ENCODE assay signal across 25 cellular contexts in the genomic region with DNA sequence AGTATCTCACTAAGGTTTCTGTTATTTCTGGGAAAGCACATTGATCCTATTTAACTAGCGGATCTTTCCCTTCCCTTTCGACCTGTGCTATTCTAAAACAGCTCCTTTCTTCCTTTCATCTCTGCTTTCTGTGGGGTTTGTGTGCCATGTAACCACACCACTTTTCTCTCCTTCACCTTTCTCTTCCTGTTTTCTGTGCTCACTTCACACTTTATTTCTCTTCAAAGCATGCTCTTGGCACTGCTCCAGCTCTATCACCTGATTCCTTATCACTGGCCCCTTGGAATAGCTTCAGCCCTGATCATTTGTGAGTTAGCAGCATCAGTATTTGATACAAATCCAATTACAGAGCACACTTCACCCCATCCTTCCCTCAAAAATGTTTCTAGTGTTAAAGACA. TPM values are rescaled to one million over a fixed set of nuclear protein-coding genes. Genes with fewer than 3 reads are reported as not detected.
DNase-seq lines count a peak whose midpoint lies in the region; ATAC-seq and TF ChIP-seq lines count a peak whose summit lies in the region.
"Had no signal": no experiment of that assay in that cellular context is flagged by ENCODE, and none has a peak within 500 bp of the region (broad histone marks: within the 10 kb centered on the region; RNA-seq: fewer than 3 reads in every experiment).

No MANE protein-coding gene starts in this region.

- H3K4me1 Mint-ChIP-seq in endodermal cell (peaks cover 33% of the 10 kb centered on the region), type B pancreatic cell (ENCODE audit: unreplicated experiment) (peaks cover 40% of the 10 kb centered on the region)

- CTCF ChIA-PET in GM10248 (lab: Yijun Ruan, JAX): interaction anchor here (1.3 to 2.0 kb wide), 3 partner anchors 25 to 49 kb away, joined by 3 to 7 read pairs (median 5); no protein-coding TSS in a partner anchor

- H3K36me3 Mint-ChIP-seq in endodermal cell (ENCODE audit: low read depth) (no peaks in the 10 kb centered on the region), type B pancreatic cell (no peaks in the 10 kb centered on the region)
- H3K36me3 Mint-ChIP-seq: CD4-positive, CD25-positive, alpha-beta regulatory T cell; stimulated activated memory B cell treated with anti-CD40 and anti-IgM and Interleukin-4, amounts not matched to agents 10 μg/mL and 1 μg/mL and 100 μg/mL, for 72 hours had no signal

- POLR2A ChIA-PET in GM10248 (lab: Yijun Ruan, JAX): no interaction called here

- H3K36me3 ChIP-seq in cardiac muscle cell (no peaks in the 10 kb centered on the region), endodermal cell (ENCODE audit: control insufficient read depth, insufficient read depth, low read length) (no peaks in the 10 kb centered on the region)
- H3K36me3 ChIP-seq: ascending aorta, esophagus squamous epithelium, gastrocnemius medialis, neutrophil, prostate gland, thoracic aorta, WERI-Rb-1 had no signal

- peaks cover 13% of the 10 kb centered on the region for H3K4me1 ChIP-seq in cardiac muscle cell (ENCODE audit: low read depth)
- H3K4me1 ChIP-seq in endodermal cell (ENCODE audit: control insufficient read depth, insufficient read depth, low read length): peaks cover 14% of the 10 kb centered on the region
- H3K4me1 ChIP-seq: gastrocnemius medialis, prostate gland had no signal

- peaks cover 22% of the 10 kb centered on the region for H3K27me3 Mint-ChIP-seq in endodermal cell (ENCODE audit: insufficient read depth)
- H3K27me3 Mint-ChIP-seq in type B pancreatic cell: peaks cover 8% of the 10 kb centered on the region

- no peak for TF ChIP-seq CTCF in cardiac muscle cell (IDR thresholded peaks at IDR 0.05; ENCODE audit: low read depth, low read length)
- no peak for TF ChIP-seq CTCF in endodermal cell (conservative IDR thresholded peaks at IDR 0.05)
- TF ChIP-seq CTCF in type B pancreatic cell (conservative IDR thresholded peaks at IDR 0.05): no peak
- TF ChIP-seq CTCF in GM10248 (IDR thresholded peaks at IDR 0.05; ENCODE audit: control extremely low read depth, extremely low read depth, low read depth, missing control alignments): no peak

- DNase-seq in cardiac muscle cell (ENCODE audit: low read depth in 1 of 2, low spot score in 1 of 2): no peak
- DNase-seq in cardiac septum (ENCODE audit: low spot score): no peak
- DNase-seq in NCI-H69 (lab: John Stamatoyannopoulos, UW): peak; percentile 28
- DNase-seq in endodermal cell: no peak
- no peak for DNase-seq in type B pancreatic cell (ENCODE audit: extremely low spot score, unreplicated experiment)
- no peak for DNase-seq in GM10248 (ENCODE audit: extremely low spot score)
- DNase-seq: CD4-positive, CD25-positive, alpha-beta regulatory T cell; effector CD4-positive, alpha-beta T cell; esophagus squamous epithelium; gastrocnemius medialis; GF-D8; mucosa of descending colon; MV-4-11; NCI-H187 treated with DMSO at 0.1 percent for 48 hours; NCI-H446; WERI-Rb-1 had no signal

- ATAC-seq in GM19023 (IDR thresholded peaks at IDR 0.05; ENCODE audit: unreplicated experiment): no peak
- ATAC-seq: gastrocnemius medialis; mucosa of descending colon; stimulated activated memory B cell treated with anti-CD40 and anti-IgM and Interleukin-4, amounts not matched to agents 10 μg/mL and 1 μg/mL and 100 μg/mL, for 72 hours had no signal

- 86 to 100% methylated on average over 2 of the region's 2 CpGs for WGBS in endodermal cell (ENCODE audit: insufficient coverage in 1 of 2, insufficient read length in 1 of 2), 2 experiments

- H3K9me3 ChIP-seq in cardiac muscle cell (ENCODE audit: low read depth) (no peaks in the 10 kb centered on the region), endodermal cell (ENCODE audit: control insufficient read depth, low read length) (peaks cover 5% of the 10 kb centered on the region)
- H3K9me3 ChIP-seq: ascending aorta, esophagus squamous epithelium, gastrocnemius medialis, mucosa of descending colon, neutrophil, prostate gland, thoracic aorta had no signal

- H3K27ac ChIP-seq in cardiac muscle cell (peak overlapping the region; percentile 4), endodermal cell (ENCODE audit: low read depth, low read length) (peak overlapping the region; percentile 31)
- H3K27ac ChIP-seq: ascending aorta, esophagus squamous epithelium, gastrocnemius medialis, neutrophil, prostate gland, thoracic aorta, WERI-Rb-1 had no signal

- no peaks in the 10 kb centered on the region for H3K27me3 ChIP-seq in cardiac muscle cell
- H3K27me3 ChIP-seq in endodermal cell (ENCODE audit: control insufficient read depth, insufficient read depth, low read length, poor library complexity, severe bottlenecking): no peaks in the 10 kb centered on the region
- H3K27me3 ChIP-seq: ascending aorta, gastrocnemius medialis had no signal

- no peak overlapping the region for H3K9ac ChIP-seq in endodermal cell (ENCODE audit: extremely low read depth, low read length, poor library complexity, severe bottlenecking)

- H3K4me3 ChIP-seq in cardiac muscle cell: no peak overlapping the region
- H3K4me3 ChIP-seq in endodermal cell (ENCODE audit: low read length): no peak overlapping the region
- H3K4me3 ChIP-seq: ascending aorta, esophagus squamous epithelium, gastrocnemius medialis, mucosa of descending colon, prostate gland, thoracic aorta had no signal

- H3K27ac Mint-ChIP-seq in endodermal cell (no peak overlapping the region), type B pancreatic cell (peak overlapping the region; percentile 5)
- H3K27ac Mint-ChIP-seq: stimulated activated memory B cell treated with anti-CD40 and anti-IgM and Interleukin-4, amounts not matched to agents 10 μg/mL and 1 μg/mL and 100 μg/mL, for 72 hours had no signal

- intact Hi-C loops in cardiac septum (cut with DNase I): no loop called here

- peaks cover 4% of the 10 kb centered on the region for H3K9me3 Mint-ChIP-seq in endodermal cell
- peaks cover 7% of the 10 kb centered on the region for H3K9me3 Mint-ChIP-seq in type B pancreatic cell
- H3K9me3 Mint-ChIP-seq: stimulated activated memory B cell treated with anti-CD40 and anti-IgM and Interleukin-4, amounts not matched to agents 10 μg/mL and 1 μg/mL and 100 μg/mL, for 72 hours had no signal

- H3K4me3 Mint-ChIP-seq in endodermal cell (no peak overlapping the region), type B pancreatic cell (peak overlapping the region; percentile 4)
- H3K4me3 Mint-ChIP-seq: CD4-positive, CD25-positive, alpha-beta regulatory T cell; stimulated activated memory B cell treated with anti-CD40 and anti-IgM and Interleukin-4, amounts not matched to agents 10 μg/mL and 1 μg/mL and 100 μg/mL, for 72 hours had no signal

RNA-seq across cellular contexts. Expression of a gene that starts 8.1 kb away (rescaled TPM):
- 7.7 and 8.4 TPM in 2 replicates for total RNA-seq in cardiac muscle cell
- polyA plus RNA-seq in cardiac muscle cell: 4.3 and 6.8 TPM in 2 replicates
- 2.0 TPM for total RNA-seq in cardiac septum
- 1 to 10 TPM in 1 of 2 donors, under 1 TPM in 1; 0.24 to 1.3 TPM for total RNA-seq in endodermal cell
- 3.2 TPM for polyA plus RNA-seq in endodermal cell (2013, experiment 1 of 2)
- polyA plus RNA-seq in endodermal cell (2013, experiment 2 of 2): 2.5 TPM
- total RNA-seq in type B pancreatic cell (ENCODE audit: low replicate concordance): 2.0 and 10.0 TPM in 2 replicates
- total RNA-seq: CD4-positive, CD25-positive, alpha-beta regulatory T cell; gastrocnemius medialis; SK-MEL-5; T-helper 2 cell treated with Interferon-gamma antibody and Interleukin-4, amounts not matched to agents 100 ng/mL and 5 ng/mL, for 36 hours had no signal
- polyA plus RNA-seq: CD4-positive, CD25-positive, alpha-beta regulatory T cell; keratinocyte had no signal

RNA-seq across cellular contexts. Expression of a gene that starts 49.1 kb away (rescaled TPM):
- total RNA-seq in cardiac muscle cell (0.27 and 0.32 TPM in 2 replicates), cardiac septum (16.2 TPM), endodermal cell (not detected), type B pancreatic cell (ENCODE audit: low replicate concordance) (not detected in 2 replicates)
- 0.56 TPM in 1 of 2 replicates, not detected in the other for polyA plus RNA-seq in cardiac muscle cell
- not detected for polyA plus RNA-seq in endodermal cell (2013, experiment 1 of 2)
- polyA plus RNA-seq in endodermal cell (2013, experiment 2 of 2): not detected
- total RNA-seq: CD4-positive, CD25-positive, alpha-beta regulatory T cell; T-helper 2 cell treated with Interferon-gamma antibody and Interleukin-4, amounts not matched to agents 100 ng/mL and 5 ng/mL, for 36 hours had no signal
- polyA plus RNA-seq: CD4-positive, CD25-positive, alpha-beta regulatory T cell; keratinocyte had no signal

Comparison
In these comparisons a context has a peak if more than half of its experiments do, and no peak if none do; other contexts are left out.
1. RNA of a gene that starts 49.1 kb away (total RNA-seq): 16.2 TPM in cardiac septum (single experiment); 0.27 to 0.32 TPM in cardiac muscle cell, not detected in type B pancreatic cell and not detected in endodermal cell; every median in the first group is over 10 times any median in the second.